ENCODE assay signal across 11 cellular contexts in the genomic region with DNA sequence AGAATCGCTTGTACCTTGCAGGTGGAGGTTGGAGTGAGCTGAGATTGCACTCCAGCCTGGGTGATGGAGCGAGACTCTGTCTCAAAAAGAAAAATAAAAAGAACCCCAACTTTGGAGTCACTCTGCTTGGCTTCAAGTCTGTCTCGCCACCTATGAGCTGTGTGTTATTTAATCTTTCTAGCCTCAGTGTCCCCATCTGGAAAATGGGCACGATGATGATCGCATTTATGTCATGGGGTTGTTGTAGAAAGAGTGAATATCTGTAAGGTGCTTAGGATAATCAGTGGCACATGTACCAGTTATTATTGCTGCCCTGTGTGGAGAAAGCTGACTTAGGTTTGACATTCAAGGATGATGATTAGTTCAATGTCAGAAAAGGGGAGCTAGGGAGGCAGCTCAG.
"Had no signal": no experiment of that assay in that cellular context is flagged by ENCODE, and none has a peak within 500 bp of the region (broad histone marks: within the 10 kb centered on the region; RNA-seq: fewer than 3 reads in every experiment).

No MANE protein-coding gene starts in this region.

- H3K9ac ChIP-seq: GM23248 had no signal

- ATAC-seq: GM23338, HCT116 had no signal

- FAIRE-seq: H1, H54 had no signal

- H3K4me1 ChIP-seq: HAP-1 had no signal

- H3K36me3 ChIP-seq: HAP-1 had no signal

- DNase-seq: GM23248, GOT3, H7, H9, HCEC 1CT, HFFc6 had no signal

- H3K9me3 ChIP-seq: HAP-1 had no signal

- H2AFZ ChIP-seq: GM23248, GM23338 had no signal

- H3K27ac ChIP-seq: GM23248 had no signal

- H3K4me3 ChIP-seq: GM23248, GM23338, HAP-1 had no signal

- H3K4me2 ChIP-seq: GM23338 had no signal
